ENCODE assay signal across 1 cellular context in the genomic region with DNA sequence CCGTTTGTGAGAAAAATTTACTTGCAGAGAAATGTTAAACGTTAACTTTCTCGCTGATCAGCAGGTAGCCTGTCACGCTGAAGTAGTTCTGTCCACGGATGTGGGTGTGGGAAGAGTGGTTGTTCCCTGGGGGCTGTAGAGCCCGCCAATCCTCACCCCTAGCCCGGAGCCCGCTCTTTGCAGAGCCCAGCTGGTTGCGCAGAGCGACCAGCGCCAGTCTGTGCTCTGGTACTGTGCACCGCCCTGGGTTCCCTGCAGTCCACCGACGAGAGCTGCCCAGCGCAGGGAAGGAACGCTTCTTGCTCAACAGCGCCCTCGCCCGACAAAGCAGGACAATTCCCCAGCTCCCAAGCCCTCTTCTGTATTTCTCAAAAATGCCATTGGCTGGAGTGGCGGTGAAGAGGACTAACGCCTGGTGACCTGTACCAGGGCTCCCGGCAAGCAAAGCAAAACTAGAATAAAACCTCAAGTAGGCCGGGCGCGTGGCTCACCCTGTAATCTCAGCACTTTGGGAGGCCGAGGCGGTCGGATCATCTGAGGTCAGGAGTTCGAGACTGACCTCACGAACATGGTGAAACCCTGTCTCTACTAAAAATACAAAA.
A peak's percentile ranks its signal among the peaks of the same experiment; 100 is the strongest.
TF ChIP-seq lines count a peak whose summit lies in the region.

No MANE protein-coding gene starts in this region.

TF ChIP-seq in HepG2, 621 proteins besides CTCF, POLR2A, EP300 and RAD21 (continued from another document and continues in another):
- peak; percentile 72; the same call in 1 of the 2 replicates for TF ChIP-seq HINFP (CRISPR knock-in tag; IDR thresholded peaks at IDR 0.05; ENCODE audit: low read depth)
- no peak for TF ChIP-seq GFI1 (CRISPR knock-in tag; IDR thresholded peaks at IDR 0.05; ENCODE audit: borderline replicate concordance)
- peak; percentile 57; the same call in 1 of the 2 replicates for TF ChIP-seq ARID4A (CRISPR knock-in tag; IDR thresholded peaks at IDR 0.05; ENCODE audit: borderline replicate concordance)
- peak; percentile 86 for TF ChIP-seq ZNF331 (CRISPR knock-in tag; IDR thresholded peaks at IDR 0.05)
- TF ChIP-seq, protein P1, sequence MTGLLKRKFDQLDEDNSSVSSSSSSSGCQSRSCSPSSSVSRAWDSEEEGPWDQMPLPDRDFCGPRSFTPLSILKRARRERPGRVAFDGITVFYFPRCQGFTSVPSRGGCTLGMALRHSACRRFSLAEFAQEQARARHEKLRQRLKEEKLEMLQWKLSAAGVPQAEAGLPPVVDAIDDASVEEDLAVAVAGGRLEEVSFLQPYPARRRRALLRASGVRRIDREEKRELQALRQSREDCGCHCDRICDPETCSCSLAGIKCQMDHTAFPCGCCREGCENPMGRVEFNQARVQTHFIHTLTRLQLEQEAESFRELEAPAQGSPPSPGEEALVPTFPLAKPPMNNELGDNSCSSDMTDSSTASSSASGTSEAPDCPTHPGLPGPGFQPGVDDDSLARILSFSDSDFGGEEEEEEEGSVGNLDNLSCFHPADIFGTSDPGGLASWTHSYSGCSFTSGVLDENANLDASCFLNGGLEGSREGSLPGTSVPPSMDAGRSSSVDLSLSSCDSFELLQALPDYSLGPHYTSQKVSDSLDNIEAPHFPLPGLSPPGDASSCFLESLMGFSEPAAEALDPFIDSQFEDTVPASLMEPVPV (CRISPR knock-in tag; IDR thresholded peaks at IDR 0.05) = peak; percentile 30; the same call in 1 of the 2 replicates
- TF ChIP-seq GABPB1 (CRISPR knock-in tag; IDR thresholded peaks at IDR 0.05) = peak; percentile 46; the same call in 1 of the 2 replicates
- peak; percentile 51; the same call in 1 of the 2 replicates for TF ChIP-seq KDM3A (CRISPR knock-in tag; IDR thresholded peaks at IDR 0.05; ENCODE audit: low read depth)
- no peak for TF ChIP-seq ZNF577 (CRISPR knock-in tag; IDR thresholded peaks at IDR 0.05; ENCODE audit: borderline replicate concordance, low read depth)
- TF ChIP-seq ZBTB7B (CRISPR knock-in tag; IDR thresholded peaks at IDR 0.05) = peak; percentile 62; the same call in 1 of the 2 replicates
- TF ChIP-seq ATF4 (CRISPR knock-in tag; IDR thresholded peaks at IDR 0.05) = peak in 1 of 2 experiments; percentile 14; a peak in 1 of 4 replicates
- TF ChIP-seq RBFOX2 (IDR thresholded peaks at IDR 0.05; ENCODE audit: low read depth, low read length) = 0 out of 2 replicates have a peak, but pooled peaks have one; percentile 25
- 0 out of 2 replicates have a peak, but pooled peaks have one; percentile 46 for TF ChIP-seq ZNF761 (CRISPR knock-in tag; conservative IDR thresholded peaks at IDR 0.05)
- TF ChIP-seq ZNF800 (CRISPR knock-in tag; IDR thresholded peaks at IDR 0.05) = peak; percentile 89
- 0 out of 2 replicates have a peak, but pooled peaks have one; percentile 25 for TF ChIP-seq ZNF224 (CRISPR knock-in tag; IDR thresholded peaks at IDR 0.05)
- TF ChIP-seq YY1 (IDR thresholded peaks at IDR 0.05; ENCODE audit: insufficient read depth, insufficient replicate concordance, low read depth, low read length) = peak; percentile 50
- peak; percentile 53; the same call in 1 of the 2 replicates for TF ChIP-seq SMC3 (IDR thresholded peaks at IDR 0.05; ENCODE audit: low read length)
- peak; percentile 76; the same call in 1 of the 2 replicates for TF ChIP-seq POGZ (CRISPR knock-in tag; IDR thresholded peaks at IDR 0.05)
- TF ChIP-seq, protein P2, sequence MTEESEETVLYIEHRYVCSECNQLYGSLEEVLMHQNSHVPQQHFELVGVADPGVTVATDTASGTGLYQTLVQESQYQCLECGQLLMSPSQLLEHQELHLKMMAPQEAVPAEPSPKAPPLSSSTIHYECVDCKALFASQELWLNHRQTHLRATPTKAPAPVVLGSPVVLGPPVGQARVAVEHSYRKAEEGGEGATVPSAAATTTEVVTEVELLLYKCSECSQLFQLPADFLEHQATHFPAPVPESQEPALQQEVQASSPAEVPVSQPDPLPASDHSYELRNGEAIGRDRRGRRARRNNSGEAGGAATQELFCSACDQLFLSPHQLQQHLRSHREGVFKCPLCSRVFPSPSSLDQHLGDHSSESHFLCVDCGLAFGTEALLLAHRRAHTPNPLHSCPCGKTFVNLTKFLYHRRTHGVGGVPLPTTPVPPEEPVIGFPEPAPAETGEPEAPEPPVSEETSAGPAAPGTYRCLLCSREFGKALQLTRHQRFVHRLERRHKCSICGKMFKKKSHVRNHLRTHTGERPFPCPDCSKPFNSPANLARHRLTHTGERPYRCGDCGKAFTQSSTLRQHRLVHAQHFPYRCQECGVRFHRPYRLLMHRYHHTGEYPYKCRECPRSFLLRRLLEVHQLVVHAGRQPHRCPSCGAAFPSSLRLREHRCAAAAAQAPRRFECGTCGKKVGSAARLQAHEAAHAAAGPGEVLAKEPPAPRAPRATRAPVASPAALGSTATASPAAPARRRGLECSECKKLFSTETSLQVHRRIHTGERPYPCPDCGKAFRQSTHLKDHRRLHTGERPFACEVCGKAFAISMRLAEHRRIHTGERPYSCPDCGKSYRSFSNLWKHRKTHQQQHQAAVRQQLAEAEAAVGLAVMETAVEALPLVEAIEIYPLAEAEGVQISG (CRISPR knock-in tag; IDR thresholded peaks at IDR 0.05) = peak; percentile 64
- no peak for TF ChIP-seq NFATC3 (CRISPR knock-in tag; IDR thresholded peaks at IDR 0.05)
- no peak for TF ChIP-seq ZNF781 (CRISPR knock-in tag; IDR thresholded peaks at IDR 0.05; ENCODE audit: borderline replicate concordance, not compliant biosample characterization)
- TF ChIP-seq, protein P3, sequence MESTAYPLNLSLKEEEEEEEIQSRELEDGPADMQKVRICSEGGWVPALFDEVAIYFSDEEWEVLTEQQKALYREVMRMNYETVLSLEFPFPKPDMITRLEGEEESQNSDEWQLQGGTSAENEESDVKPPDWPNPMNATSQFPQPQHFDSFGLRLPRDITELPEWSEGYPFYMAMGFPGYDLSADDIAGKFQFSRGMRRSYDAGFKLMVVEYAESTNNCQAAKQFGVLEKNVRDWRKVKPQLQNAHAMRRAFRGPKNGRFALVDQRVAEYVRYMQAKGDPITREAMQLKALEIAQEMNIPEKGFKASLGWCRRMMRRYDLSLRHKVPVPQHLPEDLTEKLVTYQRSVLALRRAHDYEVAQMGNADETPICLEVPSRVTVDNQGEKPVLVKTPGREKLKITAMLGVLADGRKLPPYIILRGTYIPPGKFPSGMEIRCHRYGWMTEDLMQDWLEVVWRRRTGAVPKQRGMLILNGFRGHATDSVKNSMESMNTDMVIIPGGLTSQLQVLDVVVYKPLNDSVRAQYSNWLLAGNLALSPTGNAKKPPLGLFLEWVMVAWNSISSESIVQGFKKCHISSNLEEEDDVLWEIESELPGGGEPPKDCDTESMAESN (CRISPR knock-in tag; conservative IDR thresholded peaks at IDR 0.05) = peak; percentile 69; the same call in 1 of the 2 replicates
- 0 out of 2 replicates have a peak, but pooled peaks have one; percentile 28 for TF ChIP-seq AKAP8 (CRISPR knock-in tag; IDR thresholded peaks at IDR 0.05)
- TF ChIP-seq ZFP1 (CRISPR knock-in tag; IDR thresholded peaks at IDR 0.05) = 0 out of 2 replicates have a peak, but pooled peaks have one; percentile 44
- peak; percentile 96 for TF ChIP-seq XRCC5 (optimal IDR thresholded peaks at IDR 0.05; ENCODE audit: low read length)
- TF ChIP-seq SMAD1 (CRISPR knock-in tag; IDR thresholded peaks at IDR 0.05; ENCODE audit: borderline replicate concordance, low read depth) = 0 out of 2 replicates have a peak, but pooled peaks have one; percentile 34
- TF ChIP-seq ZNF777 (CRISPR knock-in tag; IDR thresholded peaks at IDR 0.05) = peak; percentile 78
- TF ChIP-seq KMT2A (CRISPR knock-in tag; IDR thresholded peaks at IDR 0.05) = peak; percentile 62
- TF ChIP-seq ZNF329 (CRISPR knock-in tag; IDR thresholded peaks at IDR 0.05; ENCODE audit: low read depth) = no peak
- TF ChIP-seq ELF1 (CRISPR knock-in tag; IDR thresholded peaks at IDR 0.05) = 0 out of 2 replicates have a peak, but pooled peaks have one; percentile 14
- no peak for TF ChIP-seq ZFP36L1 (CRISPR knock-in tag; IDR thresholded peaks at IDR 0.05)
- TF ChIP-seq ARID3A (IDR thresholded peaks at IDR 0.05; ENCODE audit: low read depth, low read length) = no peak
- TF ChIP-seq NCOA2 (CRISPR knock-in tag; IDR thresholded peaks at IDR 0.05) = 0 out of 2 replicates have a peak, but pooled peaks have one; percentile 8
- TF ChIP-seq HOMEZ (CRISPR knock-in tag; IDR thresholded peaks at IDR 0.05; ENCODE audit: low read depth) = peak; percentile 38; the same call in 1 of the 2 replicates
- peak; percentile 78 for TF ChIP-seq GATAD2A (CRISPR knock-in tag; IDR thresholded peaks at IDR 0.05)
- peak; percentile 44 for TF ChIP-seq ASH2L (IDR thresholded peaks at IDR 0.05; ENCODE audit: insufficient read length, low read depth, low read length)
- TF ChIP-seq ZNF232 (CRISPR knock-in tag; IDR thresholded peaks at IDR 0.05; ENCODE audit: borderline replicate concordance) = peak; percentile 64; the same call in 1 of the 2 replicates
- no peak for TF ChIP-seq ZNF282 (IDR thresholded peaks at IDR 0.05; ENCODE audit: partially characterized antibody)
